In the genomic region with DNA sequence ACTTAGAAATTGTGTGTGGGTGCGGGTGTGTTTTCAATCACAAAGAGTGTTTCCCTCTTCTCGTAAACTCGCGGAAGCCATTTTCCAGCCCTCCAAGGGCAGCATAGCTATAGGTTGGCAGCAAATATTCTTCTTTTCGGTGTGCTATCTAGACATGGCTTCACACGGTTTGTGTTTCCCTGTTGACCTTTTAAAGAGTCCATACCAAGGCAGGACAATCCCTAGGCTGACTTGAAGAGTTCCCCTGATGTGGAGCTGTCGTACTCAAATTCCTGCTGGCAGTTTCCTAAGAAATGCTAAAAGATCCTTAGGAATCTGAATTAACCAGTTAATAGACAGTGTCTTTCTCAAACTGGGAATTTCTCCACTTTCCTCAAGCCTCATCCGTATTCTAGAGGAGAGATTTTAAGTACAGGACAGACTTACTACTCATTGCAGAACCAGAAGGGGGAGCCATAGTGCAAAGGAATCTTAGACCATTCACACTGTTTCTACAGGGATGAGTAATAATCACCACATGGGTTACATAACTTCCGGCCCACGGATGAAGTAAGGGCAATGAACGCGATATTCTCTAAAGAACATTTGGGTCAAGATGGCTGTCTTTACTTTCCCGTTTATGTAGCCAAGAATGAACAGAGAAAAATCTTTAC, we compare ENCODE assay signal across 9 cellular contexts.
A peak's percentile ranks its signal among the peaks of the same experiment; 100 is the strongest.
DNase-seq lines count a peak whose midpoint lies in the region; TF ChIP-seq lines count a peak whose summit lies in the region.
"Had no signal": no experiment of that assay in that cellular context is flagged by ENCODE, and none has a peak within 500 bp of the region (broad histone marks: within the 10 kb centered on the region; RNA-seq: fewer than 3 reads in every experiment).

No MANE protein-coding gene starts in this region.

- H3K4me1 Mint-ChIP-seq in neural progenitor cell = no peaks in the 10 kb centered on the region

- H3K4me2 ChIP-seq in neural progenitor cell = no peak overlapping the region

- H3K79me2 ChIP-seq in neural progenitor cell (ENCODE audit: low read depth) = no peaks in the 10 kb centered on the region

- H3K36me3 Mint-ChIP-seq in neural progenitor cell = no peaks in the 10 kb centered on the region

- no peak overlapping the region for H3K4me3 ChIP-seq in cardiac fibroblast (replicated peaks in 1 of 2; ENCODE audit: low read depth in 2 of 2, low read length in 2 of 2)
- no peak overlapping the region for H3K4me3 ChIP-seq in neural progenitor cell
- no peak overlapping the region for H3K4me3 ChIP-seq in suprapubic skin

- WGBS in suprapubic skin = 58% methylated on average over 13 of the region's 13 CpGs

- TF ChIP-seq CTCF in cardiac fibroblast (IDR thresholded peaks at IDR 0.05; ENCODE audit: low read depth, low read length) = peak; percentile 64
- peak; percentile 85 for TF ChIP-seq CTCF in neural progenitor cell (IDR thresholded peaks at IDR 0.05)
- peak in 1 of 2 donors; percentile 45 for TF ChIP-seq CTCF in suprapubic skin (IDR thresholded peaks at IDR 0.05)

- H3K27ac Mint-ChIP-seq in neural progenitor cell = peak overlapping the region; percentile 72

- H3K9ac ChIP-seq in neural progenitor cell = no peak overlapping the region

- H3F3A ChIP-seq in neural progenitor cell (ENCODE audit: low read depth) = no peaks in the 10 kb centered on the region

- H3K4me3 Mint-ChIP-seq in neural progenitor cell = no peak overlapping the region

- DNase-seq in SIG-M5 treated with dmso at 0.1 percent for 504 hours (lab: John Stamatoyannopoulos, UW; ENCODE audit: unreplicated experiment) (peak; percentile 50), SIG-M5 (lab: John Stamatoyannopoulos, UW) (no peak), NCI-H748 treated with DMSO at 0.1 percent for 48 hours (lab: John Stamatoyannopoulos, UW) (peak; percentile 26), cardiac fibroblast (ENCODE audit: low read depth in 2 of 2) (peak; percentile 78 to 93), neural progenitor cell (ENCODE audit: low spot score) (peak; percentile 75), activated gamma-delta T cell (lab: John Stamatoyannopoulos, UW) (no peak), epidermal melanocyte (ENCODE audit: insufficient read length, low spot score) (no peak), suprapubic skin (ENCODE audit: low spot score in 2 of 2) (no peak)

- peak overlapping the region; percentile 73 for H2AFZ ChIP-seq in neural progenitor cell (replicated peaks)

- peaks cover 6% of the 10 kb centered on the region for H3K9me3 Mint-ChIP-seq in neural progenitor cell

- H3K27me3 ChIP-seq in neural progenitor cell = no peaks in the 10 kb centered on the region
- H3K27me3 ChIP-seq in suprapubic skin = no peaks in the 10 kb centered on the region

- H3K27me3 Mint-ChIP-seq in neural progenitor cell (ENCODE audit: insufficient read depth, low read depth) = peaks cover 6% of the 10 kb centered on the region

- H3K36me3 ChIP-seq in neural progenitor cell (no peaks in the 10 kb centered on the region), suprapubic skin (no peaks in the 10 kb centered on the region)

- H3K9me3 ChIP-seq in neural progenitor cell (ENCODE audit: low read depth) = no peaks in the 10 kb centered on the region
- no peaks in the 10 kb centered on the region for H3K9me3 ChIP-seq in suprapubic skin
- H3K9me3 ChIP-seq: Caco-2 had no signal

- no peaks in the 10 kb centered on the region for H4K20me1 ChIP-seq in neural progenitor cell (ENCODE audit: low read depth)

- TF ChIP-seq POLR2A in suprapubic skin (IDR thresholded peaks at IDR 0.05) = no peak

- no peak for TF ChIP-seq EP300 in suprapubic skin (IDR thresholded peaks at IDR 0.05)

- no peaks in the 10 kb centered on the region for H3K4me1 ChIP-seq in neural progenitor cell
- H3K4me1 ChIP-seq in suprapubic skin = no peaks in the 10 kb centered on the region
- H3K4me1 ChIP-seq: Caco-2 had no signal

- H3K27ac ChIP-seq in neural progenitor cell = no peak overlapping the region
- no peak overlapping the region for H3K27ac ChIP-seq in suprapubic skin

Comparison
In these comparisons a context has a peak if more than half of its experiments do, and no peak if none do; other contexts are left out.
1. DNase-seq: peak in SIG-M5 treated with dmso at 0.1 percent for 504 hours (single experiment), NCI-H748 treated with DMSO at 0.1 percent for 48 hours (single experiment), cardiac fibroblast (2 of 2) and neural progenitor cell (single experiment); none in SIG-M5 (single experiment), activated gamma-delta T cell (single experiment), epidermal melanocyte (single experiment) and suprapubic skin (0 of 2).